ENCODE assay signal across 13 cellular contexts in the genomic region with DNA sequence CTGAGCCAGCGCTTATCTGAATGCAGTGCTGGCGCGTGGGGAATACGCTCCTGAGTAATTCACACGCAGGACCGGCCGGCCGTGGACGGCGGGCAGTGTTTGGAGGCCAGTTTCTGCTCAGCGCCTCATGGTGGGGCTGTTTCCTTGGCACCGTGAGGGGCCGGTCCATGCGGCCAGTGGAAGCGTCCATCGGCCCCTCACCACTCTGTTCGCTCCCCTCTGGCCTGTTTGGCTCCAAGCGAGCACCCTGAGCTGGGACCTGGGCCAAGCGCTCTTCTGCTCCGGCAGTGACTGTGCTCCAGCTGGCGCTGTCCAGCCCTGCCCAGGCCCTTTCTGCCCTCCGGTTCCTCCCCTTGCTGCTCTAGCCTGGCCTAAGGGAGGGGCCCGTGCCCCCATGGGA. TPM values are rescaled to one million over a fixed set of nuclear protein-coding genes. Genes with fewer than 3 reads are reported as not detected.
DNase-seq lines count a peak whose midpoint lies in the region; ATAC-seq, FAIRE-seq and TF ChIP-seq lines count a peak whose summit lies in the region.
"Had no signal": no experiment of that assay in that cellular context is flagged by ENCODE, and none has a peak within 500 bp of the region (broad histone marks: within the 10 kb centered on the region; RNA-seq: fewer than 3 reads in every experiment).

No MANE protein-coding gene starts in this region.

- H3K4me3 ChIP-seq in A673 (ENCODE audit: low read depth, low read length, poor library complexity, severe bottlenecking) (no peak overlapping the region), HepG2 (replicated peaks in 1 of 3; ENCODE audit: insufficient read depth in 1 of 3, low read depth in 2 of 3, low read length in 3 of 3) (no peak overlapping the region), breast epithelium (no peak overlapping the region)
- H3K4me3 ChIP-seq: HAP-1 had no signal

- no peak overlapping the region for H3K9ac ChIP-seq in HepG2 (ENCODE audit: insufficient read depth, low read depth, low read length)

- peaks cover 0 to 8% (median 3%) of the 10 kb centered on the region in 4 donors for H3K4me1 Mint-ChIP-seq in naive thymus-derived CD8-positive, alpha-beta T cell
- H3K4me1 Mint-ChIP-seq: activated naive CD4-positive, alpha-beta T cell treated with anti-CD3 and anti-CD28 coated beads, Interleukin-2, amount 50 U/mL, for 24 hours had no signal

- ATAC-seq in HepG2: peak; percentile 54
- no peak for ATAC-seq in naive thymus-derived CD8-positive, alpha-beta T cell

- TF ChIP-seq EP300 in HepG2 (IDR thresholded peaks at IDR 0.05; ENCODE audit: low read depth in 2 of 2, low read length in 2 of 2) (no peak), HepG2 (CRISPR knock-in tag; IDR thresholded peaks at IDR 0.05; ENCODE audit: borderline replicate concordance) (no peak)

- H3K4me1 ChIP-seq in A673 (ENCODE audit: insufficient read depth, low read length, poor library complexity, severe bottlenecking) (no peaks in the 10 kb centered on the region), HepG2 (ENCODE audit: insufficient read depth, low read length) (no peaks in the 10 kb centered on the region), breast epithelium (no peaks in the 10 kb centered on the region)
- H3K4me1 ChIP-seq: HAP-1 had no signal

- H3K9me3 ChIP-seq in A673 (ENCODE audit: low read depth, low read length, poor library complexity, severe bottlenecking) (no peaks in the 10 kb centered on the region), HepG2 (ENCODE audit: low read length) (no peaks in the 10 kb centered on the region), breast epithelium (no peaks in the 10 kb centered on the region)
- H3K9me3 ChIP-seq: HAP-1 had no signal

- peaks cover 0 to 2% (median 0%) of the 10 kb centered on the region in 3 donors for H3K36me3 Mint-ChIP-seq in naive thymus-derived CD8-positive, alpha-beta T cell
- H3K36me3 Mint-ChIP-seq: activated naive CD4-positive, alpha-beta T cell treated with anti-CD3 and anti-CD28 coated beads, Interleukin-2, amount 50 U/mL, for 24 hours had no signal

- no peak overlapping the region for H3K27ac Mint-ChIP-seq in naive thymus-derived CD8-positive, alpha-beta T cell
- H3K27ac Mint-ChIP-seq: activated naive CD4-positive, alpha-beta T cell treated with anti-CD3 and anti-CD28 coated beads, Interleukin-2, amount 50 U/mL, for 24 hours; CD4-positive, alpha-beta T cell had no signal

- in situ Hi-C loops in HepG2 (cut with HindIII; ENCODE audit: extremely low pct_ligation_motif_present, low pct_unique_long_range_greater_than_20kb): no loop called here

- H3K27me3 ChIP-seq in A673 (replicated peaks; ENCODE audit: insufficient read depth, low read depth, low read length, poor library complexity) (peaks cover 43% of the 10 kb centered on the region), HepG2 (ENCODE audit: control insufficient read depth in 1 of 2, insufficient read depth in 2 of 2, low read length in 2 of 2) (peaks cover 30 to 93% of the 10 kb centered on the region in 2 experiments; a peak in 4 of 5 replicates), breast epithelium (peaks cover 3 to 48% of the 10 kb centered on the region in 2 donors)

- BruUV-seq in A673 (replicated peaks; lab: Mats Ljungman, UMichigan): no TSS peak
- no TSS peak for BruUV-seq in HepG2 (replicated peaks; lab: Mats Ljungman, UMichigan)

- TF ChIP-seq CTCF in A673 (conservative IDR thresholded peaks at IDR 0.05; ENCODE audit: low read depth, low read length) (0 out of 2 replicates have a peak, but pooled peaks have one; percentile 13), HepG2 (CRISPR knock-in tag; IDR thresholded peaks at IDR 0.05) (peak; percentile 73), breast epithelium (IDR thresholded peaks at IDR 0.05) (no peak)

- no peak overlapping the region for H3K4me3 Mint-ChIP-seq in naive thymus-derived CD8-positive, alpha-beta T cell
- H3K4me3 Mint-ChIP-seq: activated naive CD4-positive, alpha-beta T cell treated with anti-CD3 and anti-CD28 coated beads, Interleukin-2, amount 50 U/mL, for 24 hours; CD4-positive, alpha-beta T cell had no signal

- peaks cover 0 to 16% (median 4%) of the 10 kb centered on the region in 5 donors for H3K27me3 Mint-ChIP-seq in naive thymus-derived CD8-positive, alpha-beta T cell

- H4K20me1 ChIP-seq in HepG2 (ENCODE audit: insufficient read depth, low read length): peaks cover 4% of the 10 kb centered on the region; the same call in 1 of the 2 replicates

- intact Hi-C loops in A673 (cut with micrococcal nuclease; ENCODE audit: unreplicated experiment): no loop called here
- intact Hi-C loops in HepG2 (cut with micrococcal nuclease; ENCODE audit: unreplicated experiment): no loop called here
- intact Hi-C loops in breast epithelium (cut with DNase I; ENCODE audit: low total_unique reads): no loop called here

- TF ChIP-seq RAD21 in HepG2 (CRISPR knock-in tag; IDR thresholded peaks at IDR 0.05): peak; percentile 58

- no peaks in the 10 kb centered on the region for H3K9me3 Mint-ChIP-seq in naive thymus-derived CD8-positive, alpha-beta T cell
- H3K9me3 Mint-ChIP-seq: activated naive CD4-positive, alpha-beta T cell treated with anti-CD3 and anti-CD28 coated beads, Interleukin-2, amount 50 U/mL, for 24 hours; CD4-positive, alpha-beta T cell had no signal

- H3K4me2 ChIP-seq in HepG2 (ENCODE audit: low read depth, low read length): no peak overlapping the region

- no peak overlapping the region for H2AFZ ChIP-seq in HepG2 (ENCODE audit: low read length)

- no peaks in the 10 kb centered on the region for H3K79me2 ChIP-seq in HepG2 (ENCODE audit: insufficient read depth, low read length)

- TF ChIP-seq POLR2A in HepG2 (IDR thresholded peaks at IDR 0.05; ENCODE audit: insufficient read depth in 1 of 2, low read depth in 2 of 2, low read length in 2 of 2) (no peak), breast epithelium (IDR thresholded peaks at IDR 0.05) (no peak)

- CTCF ChIA-PET in A673 (lab: Charles Lee): no interaction called here
- CTCF ChIA-PET in HepG2 (lab: Yijun Ruan, JAX; ENCODE audit: low intra/inter-chr PET ratio, low total read pairs): no interaction called here

- H3K36me3 ChIP-seq in A673 (ENCODE audit: insufficient read depth, low read length, poor library complexity, severe bottlenecking) (no peaks in the 10 kb centered on the region), HepG2 (replicated peaks in 1 of 2; ENCODE audit: control insufficient read depth in 1 of 2, insufficient read depth in 2 of 2, low read length in 2 of 2) (no peaks in the 10 kb centered on the region), breast epithelium (no peaks in the 10 kb centered on the region)
- H3K36me3 ChIP-seq: HAP-1 had no signal

- DNase-seq in A673 (ENCODE audit: low spot score) (no peak), NCI-H2196 (lab: John Stamatoyannopoulos, UW; ENCODE audit: unreplicated experiment) (peak; percentile 49), dermis microvascular lymphatic vessel endothelial cell (ENCODE audit: low read depth in 2 of 2) (peak; percentile 53 to 72), HepG2 (ENCODE audit: low spot score) (no peak), NCI-H2107 (lab: John Stamatoyannopoulos, UW) (no peak), breast epithelium (ENCODE audit: low spot score in 2 of 2) (no peak), activated T-cell treated with anti-CD3 and anti-CD28 coated beads for 4 hours (no peak)
- no peak for DNase-seq in naive thymus-derived CD8-positive, alpha-beta T cell
- DNase-seq: CD4-positive, alpha-beta T cell; NCI-H82 had no signal

- POLR2A ChIA-PET in A673 (lab: Charles Lee; ENCODE audit: low non-redundant PET): no interaction called here
- POLR2A ChIA-PET in HepG2 (lab: Yijun Ruan, JAX): no interaction called here
- POLR2A ChIA-PET in naive thymus-derived CD8-positive, alpha-beta T cell (lab: Charles Lee): no interaction called here

- no peak overlapping the region for H3K27ac ChIP-seq in A673 (ENCODE audit: low read depth, low read length, poor library complexity, severe bottlenecking)
- no peak overlapping the region for H3K27ac ChIP-seq in HepG2 (ENCODE audit: extremely low read length, insufficient read depth, low read length)
- no peak overlapping the region for H3K27ac ChIP-seq in breast epithelium

- no peak for FAIRE-seq in HepG2 (lab: Jason Lieb, UNC)
- FAIRE-seq: GM18507 had no signal

- WGBS in HepG2 (ENCODE audit: low lambda C conversion rate): 9% methylated on average over 8 of the region's 23 CpGs

RNA-seq across cellular contexts. Expression of gene PLCH2, which starts 16.3 kb away (rescaled TPM):
- total RNA-seq in A673 (2021) (0.13 TPM in 1 of 2 replicates, not detected in the other), dermis microvascular lymphatic vessel endothelial cell (under 0.01 TPM in 2 replicates), HepG2 (2016; rRNA removed; fragmentation: Illumina TruSeq; extraction: Trizol) (0.14 and 0.15 TPM in 2 replicates), breast epithelium (10 to 100 TPM in 2 of 3 donors, under 1 TPM in 1; 0.16 to 12.0 (median 10.2) TPM)
- under 0.01 TPM in 1 of 2 replicates, not detected in the other for total RNA-seq in HepG2 (2016; cell fraction: cytosol; rRNA removed; fragmentation: Illumina TruSeq; extraction: Trizol; ENCODE audit: low read depth)
- 0.12 and 0.22 TPM in 2 replicates for total RNA-seq in HepG2 (2016; cell fraction: insoluble cytoplasmic fraction; rRNA removed; fragmentation: Illumina TruSeq; extraction: Trizol)
- total RNA-seq in HepG2 (2016; cell fraction: membrane; rRNA removed; fragmentation: Illumina TruSeq; extraction: Trizol): 0.06 and 0.10 TPM in 2 replicates
- total RNA-seq in HepG2 (2016; cell fraction: nucleus; rRNA removed; fragmentation: Illumina TruSeq; extraction: Trizol): 0.19 and 0.22 TPM in 2 replicates
- polyA plus RNA-seq in HepG2 (2011; rRNA removed): 0.67 and 1.3 TPM in 2 replicates
- 0.32 and 0.78 TPM in 2 replicates for polyA plus RNA-seq in HepG2 (2011; cell fraction: cytosol; rRNA removed)
- polyA plus RNA-seq in HepG2 (2011; cell fraction: nucleus; rRNA removed): 6.0 and 6.1 TPM in 2 replicates
- polyA plus RNA-seq in HepG2 (2012): 0.11 and 0.15 TPM in 2 replicates
- polyA plus RNA-seq in HepG2 (2016; cell fraction: cytosol; fragmentation: Illumina TruSeq; extraction: Trizol; ENCODE audit: low read depth): 0.05 TPM in 1 of 2 replicates, not detected in the other
- 0.10 and 0.20 TPM in 2 replicates for polyA plus RNA-seq in HepG2 (2016; cell fraction: insoluble cytoplasmic fraction; fragmentation: Illumina TruSeq; extraction: Trizol; ENCODE audit: low read depth)
- polyA plus RNA-seq in HepG2 (2016; cell fraction: membrane; fragmentation: Illumina TruSeq; extraction: Trizol; ENCODE audit: low read depth): 0.07 TPM in 1 of 2 replicates, not detected in the other
- polyA plus RNA-seq in HepG2 (2016; cell fraction: nucleus; fragmentation: Illumina TruSeq; extraction: Trizol; ENCODE audit: insufficient read depth, low read depth): 0.37 and 0.83 TPM in 2 replicates
- 1.2 TPM in 1 of 2 replicates, not detected in the other for polyA minus RNA-seq in HepG2 (2011; rRNA and poly(A)+ RNA removed; ENCODE audit: low replicate concordance)
- polyA minus RNA-seq in HepG2 (2011; cell fraction: cytosol; rRNA and poly(A)+ RNA removed): 0.20 TPM in 1 of 2 replicates, not detected in the other
- polyA minus RNA-seq in HepG2 (2011; cell fraction: nucleus; rRNA and poly(A)+ RNA removed): 0.90 and 1.2 TPM in 2 replicates
- 10 to 100 TPM; 14.8 to 16.4 TPM for total RNA-seq in naive thymus-derived CD8-positive, alpha-beta T cell
- under 1 TPM; 0.37 to 0.52 (median 0.37) TPM for polyA plus RNA-seq in naive thymus-derived CD8-positive, alpha-beta T cell

RNA-seq across cellular contexts. Expression of gene PEX10, which starts 47.4 kb away (rescaled TPM):
- total RNA-seq in A673 (2021) (27.6 and 28.0 TPM in 2 replicates), dermis microvascular lymphatic vessel endothelial cell (24.9 and 37.3 TPM in 2 replicates), HepG2 (2016; rRNA removed; fragmentation: Illumina TruSeq; extraction: Trizol) (38.3 and 39.6 TPM in 2 replicates), breast epithelium (10 to 100 TPM; 23.3 to 37.4 (median 24.1) TPM)
- total RNA-seq in HepG2 (2016; cell fraction: cytosol; rRNA removed; fragmentation: Illumina TruSeq; extraction: Trizol; ENCODE audit: low read depth): 20.2 and 25.8 TPM in 2 replicates
- 37.8 and 38.9 TPM in 2 replicates for total RNA-seq in HepG2 (2016; cell fraction: insoluble cytoplasmic fraction; rRNA removed; fragmentation: Illumina TruSeq; extraction: Trizol)
- total RNA-seq in HepG2 (2016; cell fraction: membrane; rRNA removed; fragmentation: Illumina TruSeq; extraction: Trizol): 53.4 and 59.7 TPM in 2 replicates
- 27.1 and 27.5 TPM in 2 replicates for total RNA-seq in HepG2 (2016; cell fraction: nucleus; rRNA removed; fragmentation: Illumina TruSeq; extraction: Trizol)
- 16.1 and 21.0 TPM in 2 replicates for polyA plus RNA-seq in HepG2 (2011; rRNA removed)
- polyA plus RNA-seq in HepG2 (2011; cell fraction: cytosol; rRNA removed): 16.3 and 20.9 TPM in 2 replicates
- 49.0 and 57.5 TPM in 2 replicates for polyA plus RNA-seq in HepG2 (2011; cell fraction: nucleus; rRNA removed)
- 13.3 and 14.5 TPM in 2 replicates for polyA plus RNA-seq in HepG2 (2012)
- 27.1 and 37.0 TPM in 2 replicates for polyA plus RNA-seq in HepG2 (2016; cell fraction: cytosol; fragmentation: Illumina TruSeq; extraction: Trizol; ENCODE audit: low read depth)
- polyA plus RNA-seq in HepG2 (2016; cell fraction: insoluble cytoplasmic fraction; fragmentation: Illumina TruSeq; extraction: Trizol; ENCODE audit: low read depth): 36.5 and 40.8 TPM in 2 replicates
- polyA plus RNA-seq in HepG2 (2016; cell fraction: membrane; fragmentation: Illumina TruSeq; extraction: Trizol; ENCODE audit: low read depth): 47.4 and 49.9 TPM in 2 replicates
- 44.7 and 46.3 TPM in 2 replicates for polyA plus RNA-seq in HepG2 (2016; cell fraction: nucleus; fragmentation: Illumina TruSeq; extraction: Trizol; ENCODE audit: insufficient read depth, low read depth)
- polyA minus RNA-seq in HepG2 (2011; rRNA and poly(A)+ RNA removed; ENCODE audit: low replicate concordance): 15.3 and 46.5 TPM in 2 replicates
- polyA minus RNA-seq in HepG2 (2011; cell fraction: cytosol; rRNA and poly(A)+ RNA removed): 9.7 and 12.0 TPM in 2 replicates
- 18.4 and 20.1 TPM in 2 replicates for polyA minus RNA-seq in HepG2 (2011; cell fraction: nucleus; rRNA and poly(A)+ RNA removed)
- total RNA-seq in naive thymus-derived CD8-positive, alpha-beta T cell: 10 to 100 TPM; 15.5 to 20.1 TPM
- 10 to 100 TPM in 1 of 3 donors, 1 to 10 TPM in 2; 7.5 to 10.4 (median 9.1) TPM for polyA plus RNA-seq in naive thymus-derived CD8-positive, alpha-beta T cell

Comparison
In these comparisons a context has a peak if more than half of its experiments do, and no peak if none do; other contexts are left out.
1. DNase-seq: peak in NCI-H2196 (single experiment) and dermis microvascular lymphatic vessel endothelial cell (2 of 2); none in A673 (single experiment), HepG2 (single experiment), naive thymus-derived CD8-positive, alpha-beta T cell (0 of 10), NCI-H2107 (single experiment), breast epithelium (0 of 2) and activated T-cell treated with anti-CD3 and anti-CD28 coated beads for 4 hours (single experiment).
2. CTCF ChIP-seq: peak in A673 (single experiment) and HepG2 (single experiment); none in breast epithelium (0 of 3).